Comparison of ENCODE assay signal across 9 cellular contexts in genomic region chr7:4792537-4793126, GRCh38. TPM values are rescaled to one million over a fixed set of nuclear protein-coding genes. Genes with fewer than 3 reads are reported as not detected.
DNase-seq lines count a peak whose midpoint lies in the region; ATAC-seq and TF ChIP-seq lines count a peak whose summit lies in the region.
"Had no signal": no experiment of that assay in that cellular context is flagged by ENCODE, and none has a peak within 500 bp of the region (broad histone marks: within the 10 kb centered on the region; RNA-seq: fewer than 3 reads in every experiment).

No MANE protein-coding gene starts in this region.

- in situ Hi-C loops in astrocyte of the spinal cord (cut with HindIII; ENCODE audit: low sequenced_read_pairs): no loop called here

- TF ChIP-seq CTCF in astrocyte of the spinal cord (IDR thresholded peaks at IDR 0.05; ENCODE audit: low read depth, low read length): peak; percentile 7

- ATAC-seq in HG02852 (IDR thresholded peaks at IDR 0.05; ENCODE audit: unreplicated experiment) (peak; percentile 12), HG02938 (IDR thresholded peaks at IDR 0.05; ENCODE audit: unreplicated experiment) (no peak), HG03378 (IDR thresholded peaks at IDR 0.05; ENCODE audit: unreplicated experiment) (no peak), HG03139 (IDR thresholded peaks at IDR 0.05; ENCODE audit: unreplicated experiment) (no peak)
- ATAC-seq in stimulated activated naive CD8-positive, alpha-beta T cell treated with anti-CD3 and anti-CD28 coated beads, Interleukin-15, Interleukin-2, amounts not matched to agents 100 U/mL and 50 U/mL, for 24 hours: peak; percentile 26

- intact Hi-C loops in posterior vena cava (cut with DNase I): loop anchor here in 1 of 2 donors (10.0 kb wide), 1 partner anchor 292 kb away; no protein-coding TSS in a partner anchor

- DNase-seq in astrocyte of the spinal cord (ENCODE audit: low read depth, low spot score) (peak; percentile 15), iPS-NIHi11 (ENCODE audit: low spot score) (peak; percentile 13), posterior vena cava (ENCODE audit: low spot score) (no peak)
- DNase-seq in stimulated activated naive CD8-positive, alpha-beta T cell treated with anti-CD3 and anti-CD28 coated beads, Interleukin-15, Interleukin-2, amounts not matched to agents 100 U/mL and 50 U/mL, for 24 hours: peak; percentile 23

- peak overlapping the region; percentile 26 for H3K4me3 ChIP-seq in astrocyte of the spinal cord (ENCODE audit: low read depth, low read length)
- H3K4me3 ChIP-seq: SJSA1 had no signal

RNA-seq across cellular contexts. Expression of gene AP5Z1, which starts 17.2 kb away (rescaled TPM):
- 10 to 100 TPM; 27.8 to 29.0 TPM for total RNA-seq in posterior vena cava

Comparison
In these comparisons a context has a peak if more than half of its experiments do, and no peak if none do; other contexts are left out.
1. ATAC-seq: peak in HG02852 (single experiment) and stimulated activated naive CD8-positive, alpha-beta T cell treated with anti-CD3 and anti-CD28 coated beads, Interleukin-15, Interleukin-2, amounts not matched to agents 100 U/mL and 50 U/mL, for 24 hours (single experiment); none in HG02938 (single experiment), HG03378 (single experiment) and HG03139 (single experiment).